Comparison of ENCODE assay signal across 11 cellular contexts in genomic region chr5:92687793-92688467, GRCh38.
DNase-seq lines count a peak whose midpoint lies in the region; ATAC-seq, FAIRE-seq and TF ChIP-seq lines count a peak whose summit lies in the region.
"Had no signal": no experiment of that assay in that cellular context is flagged by ENCODE, and none has a peak within 500 bp of the region (broad histone marks: within the 10 kb centered on the region; RNA-seq: fewer than 3 reads in every experiment).

No MANE protein-coding gene starts in this region.

- H3K9me3 ChIP-seq in neural cell (ENCODE audit: low read length) (no peaks in the 10 kb centered on the region), suprapubic skin (no peaks in the 10 kb centered on the region)
- H3K9me3 ChIP-seq in CD8-positive, alpha-beta T cell (ENCODE audit: low read length): no peaks in the 10 kb centered on the region
- H3K9me3 ChIP-seq: thoracic aorta had no signal

- H3K4me2 ChIP-seq in neural cell (ENCODE audit: low read length): peak overlapping the region; percentile 27
- H3K4me2 ChIP-seq: KMS-11 had no signal

- H3K4me1 ChIP-seq in suprapubic skin: no peaks in the 10 kb centered on the region
- no peaks in the 10 kb centered on the region for H3K4me1 ChIP-seq in CD8-positive, alpha-beta T cell (ENCODE audit: insufficient read depth, low read length)

- H3K27ac Mint-ChIP-seq in endothelial cell (ENCODE audit: unreplicated experiment): no peak overlapping the region
- H3K27ac Mint-ChIP-seq in CD8-positive, alpha-beta T cell: no peak overlapping the region

- H3K27ac ChIP-seq in neural cell (ENCODE audit: low read length) (peak overlapping the region; percentile 5), suprapubic skin (no peak overlapping the region)
- H3K27ac ChIP-seq in CD8-positive, alpha-beta T cell (ENCODE audit: low read depth, low read length): no peak overlapping the region
- H3K27ac ChIP-seq: KMS-11, thoracic aorta had no signal

- H3K9me2 ChIP-seq in neural cell (ENCODE audit: insufficient read depth, low read length): no peaks in the 10 kb centered on the region

- peak overlapping the region; percentile 5 for H3K9ac ChIP-seq in neural cell (ENCODE audit: low read length)
- H3K9ac ChIP-seq: KMS-11 had no signal

- H3K4me1 Mint-ChIP-seq in endothelial cell (ENCODE audit: unreplicated experiment): no peaks in the 10 kb centered on the region
- H3K4me1 Mint-ChIP-seq in CD8-positive, alpha-beta T cell (ENCODE audit: low read depth): no peaks in the 10 kb centered on the region

- H3K27me3 Mint-ChIP-seq in endothelial cell (ENCODE audit: unreplicated experiment): no peaks in the 10 kb centered on the region
- no peaks in the 10 kb centered on the region for H3K27me3 Mint-ChIP-seq in CD8-positive, alpha-beta T cell (ENCODE audit: low read depth)

- intact Hi-C loops in CD8-positive, alpha-beta T cell (cut with DNase I, micrococcal nuclease): no loop called here

- WGBS in suprapubic skin: 15% methylated on average over 7 of the region's 7 CpGs

- TF ChIP-seq POLR2A in suprapubic skin (IDR thresholded peaks at IDR 0.05): no peak

- H3F3A ChIP-seq in neural cell (ENCODE audit: insufficient read depth, low read length, poor library complexity, severe bottlenecking): no peaks in the 10 kb centered on the region

- H3K36me3 Mint-ChIP-seq in endothelial cell (ENCODE audit: low read depth, unreplicated experiment): no peaks in the 10 kb centered on the region
- no peaks in the 10 kb centered on the region for H3K36me3 Mint-ChIP-seq in CD8-positive, alpha-beta T cell

- H3K4me3 Mint-ChIP-seq in endothelial cell (ENCODE audit: unreplicated experiment): no peak overlapping the region
- no peak overlapping the region for H3K4me3 Mint-ChIP-seq in CD8-positive, alpha-beta T cell
- H3K4me3 Mint-ChIP-seq: activated T-cell treated with anti-CD3 and anti-CD28 coated beads, Interleukin-2, amount 50 U/mL, for 4 hours had no signal

- peak; percentile 72 for TF ChIP-seq CTCF in neural cell (IDR thresholded peaks at IDR 0.05; ENCODE audit: poor library complexity, severe bottlenecking)
- no peak for TF ChIP-seq CTCF in suprapubic skin (IDR thresholded peaks at IDR 0.05)
- no peak for TF ChIP-seq CTCF in endothelial cell (IDR thresholded peaks at IDR 0.05; ENCODE audit: unreplicated experiment)
- TF ChIP-seq CTCF in CD8-positive, alpha-beta T cell (IDR thresholded peaks at IDR 0.05): no peak

- CTCF ChIA-PET in CD8-positive, alpha-beta T cell (lab: Charles Lee): no interaction called here

- ATAC-seq in CD8-positive, alpha-beta T cell: no peak
- ATAC-seq: activated T-cell treated with anti-CD3 and anti-CD28 coated beads, Interleukin-2, amount 50 U/mL, for 4 hours had no signal

- no peaks in the 10 kb centered on the region for H4K20me1 ChIP-seq in neural cell (ENCODE audit: insufficient read depth)

- H3K36me3 ChIP-seq in neural cell (ENCODE audit: insufficient read depth, low read length) (no peaks in the 10 kb centered on the region), suprapubic skin (no peaks in the 10 kb centered on the region)
- H3K36me3 ChIP-seq in CD8-positive, alpha-beta T cell (ENCODE audit: insufficient read depth, low read length): no peaks in the 10 kb centered on the region
- H3K36me3 ChIP-seq: thoracic aorta had no signal

- peak; percentile 74 for TF ChIP-seq RAD21 in neural cell (conservative IDR thresholded peaks at IDR 0.05)

- FAIRE-seq in endometrium (lab: Jason Lieb, UNC): peak; percentile 18

- TF ChIP-seq EP300 in neural cell (conservative IDR thresholded peaks at IDR 0.05; ENCODE audit: poor library complexity, severe bottlenecking): no peak
- no peak for TF ChIP-seq EP300 in suprapubic skin (IDR thresholded peaks at IDR 0.05)

- H3K79me2 ChIP-seq in neural cell (replicated peaks; ENCODE audit: insufficient read depth, low read length): no peaks in the 10 kb centered on the region

- POLR2A ChIA-PET in CD8-positive, alpha-beta T cell (lab: Charles Lee): no interaction called here

- H3K9me3 Mint-ChIP-seq in endothelial cell (ENCODE audit: unreplicated experiment): no peaks in the 10 kb centered on the region
- peaks cover 7% of the 10 kb centered on the region for H3K9me3 Mint-ChIP-seq in CD8-positive, alpha-beta T cell

- DNase-seq in EH (ENCODE audit: low read depth) (peak; percentile 54), NCI-H524 treated with DMSO at 0.1 percent for 48 hours (lab: John Stamatoyannopoulos, UW) (peak; percentile 33), suprapubic skin (ENCODE audit: low spot score in 2 of 2) (no peak), endothelial cell (ENCODE audit: low spot score) (no peak)
- DNase-seq in effector CD8-positive, alpha-beta T cell (lab: John Stamatoyannopoulos, UW): no peak
- DNase-seq in CD8-positive, alpha-beta T cell: no peak
- DNase-seq: activated T-cell treated with anti-CD3 and anti-CD28 coated beads, Interleukin-2, amount 50 U/mL, for 4 hours had no signal

- H3K4me3 ChIP-seq in neural cell (ENCODE audit: low read length) (peak overlapping the region; percentile 32), suprapubic skin (no peak overlapping the region)
- H3K4me3 ChIP-seq in CD8-positive, alpha-beta T cell (ENCODE audit: low read depth, low read length): no peak overlapping the region
- H3K4me3 ChIP-seq: thoracic aorta had no signal

- H3K27me3 ChIP-seq in neural cell (ENCODE audit: insufficient read depth, low read depth, low read length) (no peaks in the 10 kb centered on the region), suprapubic skin (no peaks in the 10 kb centered on the region)
- H3K27me3 ChIP-seq in CD8-positive, alpha-beta T cell (ENCODE audit: insufficient read depth, low read length): no peaks in the 10 kb centered on the region

- no peak overlapping the region for H2AFZ ChIP-seq in neural cell (ENCODE audit: low read depth, low read length)

TF ChIP-seq in neural cell, 6 proteins besides CTCF, POLR2A, EP300 and RAD21:
- TF ChIP-seq SMC3 (conservative IDR thresholded peaks at IDR 0.05; ENCODE audit: poor library complexity) (peak; percentile 70), EZH2 (IDR thresholded peaks at IDR 0.05; ENCODE audit: borderline replicate concordance, insufficient read depth, low read length, poor library complexity, severe bottlenecking) (no peak)

Comparison
In these comparisons a context has a peak if more than half of its experiments do, and no peak if none do; other contexts are left out.
1. DNase-seq: peak in EH (single experiment) and NCI-H524 treated with DMSO at 0.1 percent for 48 hours (single experiment); none in effector CD8-positive, alpha-beta T cell (single experiment), suprapubic skin (0 of 2), endothelial cell (single experiment) and CD8-positive, alpha-beta T cell (0 of 7).